Comparison of ENCODE assay signal across 32 cellular contexts in the genomic region with DNA sequence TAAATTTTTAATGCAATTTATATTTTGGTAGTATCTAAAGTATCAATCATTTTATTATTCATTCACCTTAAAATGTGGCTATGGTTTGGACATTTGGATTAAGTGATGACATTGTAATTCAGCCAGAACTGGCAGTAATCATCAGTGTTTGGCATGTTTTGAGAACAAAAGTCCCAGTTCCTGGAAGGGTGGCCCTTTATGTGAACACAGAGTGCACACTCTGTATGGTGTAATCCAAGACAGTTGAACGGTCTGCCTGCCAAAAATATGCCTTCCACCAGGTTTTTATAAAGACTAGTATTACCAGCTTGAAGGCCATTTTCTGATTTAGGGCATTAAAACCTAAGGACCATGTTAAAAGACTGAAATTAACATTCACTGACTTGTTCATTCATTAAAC.
"Had no signal": no experiment of that assay in that cellular context is flagged by ENCODE, and none has a peak within 500 bp of the region (broad histone marks: within the 10 kb centered on the region; RNA-seq: fewer than 3 reads in every experiment).

No MANE protein-coding gene starts in this region.

- H3K27me3 ChIP-seq: brain microvascular endothelial cell, neutrophil, ovary, sigmoid colon, stomach, thyroid gland, upper lobe of right lung had no signal

- FAIRE-seq: astrocyte, endothelial cell of umbilical vein, keratinocyte had no signal

- H3K4me1 ChIP-seq: sigmoid colon, stomach, thyroid gland, upper lobe of right lung had no signal

- ATAC-seq: activated T-cell treated with anti-CD3 and anti-CD28 coated beads, Interleukin-2, amount 50 U/mL, for 4 hours; activated T-helper 17 cell treated with anti-CD3 and anti-CD28 coated beads, Interleukin-2, amount 50 U/mL, for 72 hours; esophagus mucosa; left cardiac atrium; stimulated activated naive B cell treated with anti-CD40 and anti-IgM and Interleukin-4, amounts not matched to agents 10 μg/mL and 1 μg/mL and 100 μg/mL, for 72 hours; T-helper 17 cell; upper lobe of right lung; WTC11 had no signal

- H3K27ac ChIP-seq: brain microvascular endothelial cell, neutrophil, ovary, sigmoid colon, stomach, thyroid gland, upper lobe of right lung had no signal

- H3K4me2 ChIP-seq: smooth muscle cell had no signal

- DNase-seq: activated CD4-positive, alpha-beta memory T cell treated with anti-CD3 and anti-CD28 coated beads, Interleukin-2, amount 10 ng/mL, durations not matched to agents 7 days and 5 days; activated CD4-positive, alpha-beta T cell treated with anti-CD3 and anti-CD28 coated beads for 1 hour; activated CD4-positive, alpha-beta T cell treated with anti-CD3 and anti-CD28 coated beads, Interleukin-2, amount 10 ng/mL, durations not matched to agents 7 days and 5 days; activated gamma-delta T cell treated with Interleukin-2 at 50 U/mL for 16 hours; activated naive CD4-positive, alpha-beta T cell treated with anti-CD3 and anti-CD28 coated beads, Interleukin-2, amount 50 U/mL, for 16 hours; activated T-cell treated with anti-CD3 and anti-CD28 coated beads, Interleukin-2, amount 50 U/mL, for 4 hours; amniotic stem cell; brain microvascular endothelial cell; caudate nucleus; head of caudate nucleus; hippocampal formation; left cardiac atrium; naive B cell; nephron progenitor cell; ovary; retina; sigmoid colon; stimulated activated CD4-positive, alpha-beta T cell treated with anti-CD3 and anti-CD28 coated beads, Interleukin-1b, Interleukin-23, amount 100 ng/mL, for 48 hours; stimulated activated naive B cell treated with anti-CD40 and anti-IgM and Interleukin-4, amounts not matched to agents 10 μg/mL and 1 μg/mL and 100 μg/mL, for 72 hours; stomach; T-helper 17 cell; T1000; thyroid gland; upper lobe of right lung had no signal

- H3K4me3 ChIP-seq: ovary, sigmoid colon, smooth muscle cell, stomach, thyroid gland, upper lobe of right lung had no signal

- H3K36me3 ChIP-seq: brain microvascular endothelial cell, neutrophil, ovary, sigmoid colon, stomach, thyroid gland, upper lobe of right lung had no signal

- H3K9me3 ChIP-seq: neutrophil, ovary, sigmoid colon, stomach, thyroid gland, upper lobe of right lung had no signal
